8 cellular contexts compared by ENCODE assay signal in the genomic region with DNA sequence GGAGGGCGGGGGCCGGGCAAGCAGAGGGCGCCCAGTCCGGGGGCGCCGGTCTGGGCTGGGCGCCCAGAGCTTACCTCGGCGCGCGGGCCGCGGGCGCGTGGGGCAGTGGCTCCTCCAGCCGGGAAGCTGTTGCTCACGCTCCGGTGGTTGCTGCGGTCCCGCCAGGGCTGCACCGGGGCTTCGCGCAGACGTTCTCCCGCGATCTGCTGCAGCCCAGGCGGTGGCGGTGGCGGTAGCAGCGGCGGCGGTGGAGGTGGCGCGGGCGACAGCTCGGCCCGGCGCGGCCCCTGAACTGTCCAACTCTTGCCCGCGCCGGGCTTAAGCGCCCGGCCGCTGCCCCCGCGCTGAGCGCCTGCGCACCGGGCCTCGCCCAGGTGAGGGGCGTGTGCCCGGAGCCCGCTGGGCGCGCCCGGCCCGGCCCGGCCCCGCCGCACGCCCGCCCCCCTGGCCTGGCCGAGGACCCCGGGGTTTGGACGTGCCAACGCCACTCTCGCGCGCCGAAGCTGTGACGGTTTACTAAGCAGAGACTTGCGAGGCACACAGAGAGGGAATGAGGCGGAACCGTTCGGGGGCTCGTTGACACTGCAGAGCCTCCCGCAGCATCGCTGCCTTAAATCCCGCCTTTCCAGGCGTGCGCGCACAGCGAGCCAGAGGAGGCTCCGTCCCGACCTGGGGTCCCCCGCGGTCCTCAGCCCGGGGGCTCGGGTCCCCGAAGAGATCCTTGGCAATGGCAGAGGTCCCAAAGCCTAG. TPM values are rescaled to one million over a fixed set of nuclear protein-coding genes. Genes with fewer than 3 reads are reported as not detected.
A peak's percentile ranks its signal among the peaks of the same experiment; 100 is the strongest.
DNase-seq lines count a peak whose midpoint lies in the region; ATAC-seq and TF ChIP-seq lines count a peak whose summit lies in the region.

Gene ZNF385B (minus strand): TSS at position 586 of the 750 bp plus-strand sequence.

- no peaks in the 10 kb centered on the region for H3K36me3 ChIP-seq in fibroblast of lung (ENCODE audit: control insufficient read depth, insufficient read depth, low read length)
- H3K36me3 ChIP-seq in neural progenitor cell: no peaks in the 10 kb centered on the region

- peak within 1 kb of the TSS; percentile 50 for H2AFZ ChIP-seq in fibroblast of lung (ENCODE audit: low read length)
- peak within 1 kb of the TSS; percentile 89 for H2AFZ ChIP-seq in neural progenitor cell (replicated peaks)

- ATAC-seq in HG03139 (IDR thresholded peaks at IDR 0.05; ENCODE audit: unreplicated experiment) (peak; percentile 47), T-cell (replicated peaks in 1 of 4) (peak in 1 of 4 experiments; percentile 24)

- H4K20me1 ChIP-seq in fibroblast of lung (ENCODE audit: control insufficient read depth, extremely low read depth, insufficient read depth, low read length) (no peaks in the 10 kb centered on the region), neural progenitor cell (ENCODE audit: low read depth) (peaks cover 18% of the 10 kb centered on the region)

- H3K36me3 Mint-ChIP-seq in T-cell (no peaks in the 10 kb centered on the region), neural progenitor cell (no peaks in the 10 kb centered on the region)

- H3K4me3 Mint-ChIP-seq in T-cell (peak within 1 kb of the TSS in 2 of 3 donors; percentile 7 to 45), neural progenitor cell (peak within 1 kb of the TSS; percentile 87)

- H3K27ac Mint-ChIP-seq in T-cell (no peak within 1 kb of the TSS), neural progenitor cell (no peak within 1 kb of the TSS)

- peaks cover 0 to 15% (median 13%) of the 10 kb centered on the region in 3 donors for H3K4me1 Mint-ChIP-seq in T-cell
- H3K4me1 Mint-ChIP-seq in neural progenitor cell: peaks cover 4% of the 10 kb centered on the region

- H3K4me3 ChIP-seq in fibroblast of lung (replicated peaks in 1 of 4; ENCODE audit: control extremely low read depth in 1 of 4, insufficient read depth in 1 of 4, low read depth in 3 of 4, low read length in 4 of 4) (peak within 1 kb of the TSS; percentile 47 to 69 (median 60)), neural progenitor cell (peak within 1 kb of the TSS; percentile 92)

- H3K79me2 ChIP-seq in fibroblast of lung (ENCODE audit: control insufficient read depth, insufficient read depth, low read length): no peaks in the 10 kb centered on the region
- H3K79me2 ChIP-seq in neural progenitor cell (ENCODE audit: low read depth): peaks cover 49% of the 10 kb centered on the region

- CTCF ChIA-PET in T-cell (lab: Charles Lee): no interaction called here

- H3K9ac ChIP-seq in fibroblast of lung (ENCODE audit: insufficient read depth, low read length): no peak within 1 kb of the TSS
- H3K9ac ChIP-seq in neural progenitor cell: peak within 1 kb of the TSS; percentile 55

- POLR2A ChIA-PET in T-cell (lab: Charles Lee): no interaction called here

- peak within 1 kb of the TSS; percentile 95 for H3K4me2 ChIP-seq in fibroblast of lung (ENCODE audit: extremely low read depth, insufficient read depth, low read length)
- peak within 1 kb of the TSS; percentile 99 for H3K4me2 ChIP-seq in neural progenitor cell

- no peaks in the 10 kb centered on the region for H3K4me1 ChIP-seq in fibroblast of lung (ENCODE audit: control insufficient read depth, extremely low read depth, insufficient read depth, low read length)
- peaks cover 64% of the 10 kb centered on the region for H3K4me1 ChIP-seq in neural progenitor cell

- no peaks in the 10 kb centered on the region for H3K9me3 Mint-ChIP-seq in T-cell
- no peaks in the 10 kb centered on the region for H3K9me3 Mint-ChIP-seq in neural progenitor cell

- H3K27me3 Mint-ChIP-seq in T-cell (peaks cover 55 to 56% of the 10 kb centered on the region in 2 donors), neural progenitor cell (ENCODE audit: insufficient read depth, low read depth) (peaks cover 48% of the 10 kb centered on the region)

- H3K9me3 ChIP-seq in fibroblast of lung (ENCODE audit: control insufficient read depth, insufficient read depth, low read depth, low read length) (no peaks in the 10 kb centered on the region), neural progenitor cell (ENCODE audit: low read depth) (no peaks in the 10 kb centered on the region)

- no peak within 1 kb of the TSS for H3K27ac ChIP-seq in fibroblast of lung (ENCODE audit: insufficient read depth, low read length)
- no peak within 1 kb of the TSS for H3K27ac ChIP-seq in neural progenitor cell

- DNase-seq in activated CD8-positive, alpha-beta memory T cell treated with anti-CD3 and anti-CD28 coated beads, Interleukin-2, amount 50 U/mL, for 48 hours: peak; percentile 50
- DNase-seq in activated CD8-positive, alpha-beta memory T cell treated with anti-CD3 and anti-CD28 coated beads for 24 hours: no peak
- no peak for DNase-seq in T-cell
- peak; percentile 15 to 38 for DNase-seq in fibroblast of lung (ENCODE audit: low read depth in 2 of 2)
- DNase-seq in neural progenitor cell (ENCODE audit: low spot score): peak; percentile 84
- DNase-seq in central memory CD4-positive, alpha-beta T cell: no peak
- DNase-seq in NCI-H226: no peak

- H3K27me3 ChIP-seq in fibroblast of lung (ENCODE audit: control insufficient read depth, insufficient read depth, low read length) (peaks cover 17% of the 10 kb centered on the region), neural progenitor cell (peaks cover 34% of the 10 kb centered on the region)

- H3F3A ChIP-seq in neural progenitor cell (ENCODE audit: low read depth): peaks cover 18% of the 10 kb centered on the region

- no peak for TF ChIP-seq CTCF in fibroblast of lung (conservative IDR thresholded peaks at IDR 0.05 in 1 of 2, IDR thresholded peaks at IDR 0.05 in 1 of 2; ENCODE audit: low read depth in 1 of 2, low read length in 2 of 2)
- no peak for TF ChIP-seq CTCF in neural progenitor cell (IDR thresholded peaks at IDR 0.05)

RNA-seq across cellular contexts. Expression of gene ZNF385B, which starts in this region (rescaled TPM):
- under 1 TPM in 1 of 5 donors, not detected in 4; 0.12 TPM for total RNA-seq in T-cell
- total RNA-seq in fibroblast of lung: under 0.01 TPM in 1 of 2 replicates, not detected in the other
- polyA plus RNA-seq in fibroblast of lung: 0.06 TPM in 1 of 2 replicates, not detected in the other
- polyA plus RNA-seq in fibroblast of lung (2012): not detected in 2 replicates
- not detected in 2 replicates for polyA minus RNA-seq in fibroblast of lung (ENCODE audit: low replicate concordance)
- 22.9 and 35.8 TPM in 2 replicates for total RNA-seq in neural progenitor cell (ENCODE audit: low replicate concordance)

Comparison
In these comparisons a context has a peak if more than half of its experiments do, and no peak if none do; other contexts are left out.
1. RNA of gene ZNF385B (total RNA-seq): 22.9 to 35.8 TPM in neural progenitor cell; 0.12 TPM in T-cell and under 0.01 TPM in fibroblast of lung; every median in the first group is over 10 times any median in the second.
2. DNase-seq: peak in activated CD8-positive, alpha-beta memory T cell treated with anti-CD3 and anti-CD28 coated beads, Interleukin-2, amount 50 U/mL, for 48 hours (single experiment) and neural progenitor cell (single experiment); none in activated CD8-positive, alpha-beta memory T cell treated with anti-CD3 and anti-CD28 coated beads for 24 hours (single experiment), T-cell (0 of 34), central memory CD4-positive, alpha-beta T cell (single experiment) and NCI-H226 (single experiment).
3. Peak in DNase-seq, H3K4me3 ChIP-seq and H3K4me2 ChIP-seq in fibroblast of lung; RNA of the gene not detected or under 1 TPM.